In genomic region chr12:131743880-131744279, GRCh38 we compare ENCODE assay signal across 6 cellular contexts. TPM values are rescaled to one million over a fixed set of nuclear protein-coding genes. Genes with fewer than 3 reads are reported as not detected.
DNase-seq lines count a peak whose midpoint lies in the region; ATAC-seq, FAIRE-seq and TF ChIP-seq lines count a peak whose summit lies in the region.
"Not testable (repeated sequence)": the region's sequence is repeated elsewhere in the genome, so short reads cannot be mapped to it uniquely, and the experiment has no call there.

No MANE protein-coding gene starts in this region.

- not testable (repeated sequence) for H3K79me2 ChIP-seq in K562 (ENCODE audit: control insufficient read depth, insufficient read depth, low read length)

- not testable (repeated sequence) for H3K27ac Mint-ChIP-seq in endothelial cell (ENCODE audit: unreplicated experiment)

- 93% methylated on average over 4 of the region's 4 CpGs for WGBS in K562 (ENCODE audit: insufficient coverage, low coverage, missing lambda C conversion rate)

- in situ Hi-C loops in K562 (cut with MboI) = not testable (repeated sequence)

- H3K9ac ChIP-seq in BLaER1; K562 (ENCODE audit: insufficient read depth in 1 of 2, low read depth in 2 of 2, low read length in 2 of 2): not testable (repeated sequence)

- peaks cover 15% of the 10 kb centered on the region for H3K4me1 Mint-ChIP-seq in endothelial cell (ENCODE audit: unreplicated experiment)

- H3K27me3 Mint-ChIP-seq in endothelial cell (ENCODE audit: unreplicated experiment) = not testable (repeated sequence)

- H3K4me3 Mint-ChIP-seq in endothelial cell (ENCODE audit: unreplicated experiment) = peak overlapping the region; percentile 44

- H3K4me2 ChIP-seq in BLaER1; K562 (ENCODE audit: insufficient read depth, low read length): not testable (repeated sequence)

- TF ChIP-seq EP300 in K562 (IDR thresholded peaks at IDR 0.05; ENCODE audit: low read length) = not testable (repeated sequence)

- not testable (repeated sequence) for FAIRE-seq in K562 (lab: Jason Lieb, UNC)

- H3K9me3 ChIP-seq in BLaER1 (peaks cover 46% of the 10 kb centered on the region), K562 (replicated peaks; ENCODE audit: control insufficient read depth, insufficient read depth, low read depth, low read length) (peaks cover 24% of the 10 kb centered on the region)
- not testable (repeated sequence) for H3K9me3 ChIP-seq in HEK293 (ENCODE audit: control insufficient read depth, insufficient read depth, low read depth, low read length)

- H3K9me1 ChIP-seq in K562 (ENCODE audit: control insufficient read depth, insufficient read depth, low read length) = not testable (repeated sequence)

- H3K27me3 ChIP-seq in BLaER1; K562 (ENCODE audit: control insufficient read depth in 2 of 2, insufficient read depth in 2 of 2, low read length in 2 of 2): not testable (repeated sequence)

- H3K36me3 Mint-ChIP-seq in endothelial cell (ENCODE audit: low read depth, unreplicated experiment) = peaks cover 65% of the 10 kb centered on the region

- H2AFZ ChIP-seq in K562 (ENCODE audit: low read depth, low read length) = not testable (repeated sequence)

- BruUV-seq in K562 (replicated peaks; lab: Mats Ljungman, UMichigan) = not testable (repeated sequence)

- not testable (repeated sequence) for ATAC-seq in K562

- H3K4me1 ChIP-seq in BLaER1; HEK293 (ENCODE audit: control insufficient read depth, insufficient read depth, low read length); K562 (replicated peaks in 1 of 2; ENCODE audit: control insufficient read depth in 2 of 2, insufficient read depth in 2 of 2, low read length in 2 of 2): not testable (repeated sequence)

- not testable (repeated sequence) for TF ChIP-seq POLR2A in K562 (conservative IDR thresholded peaks at IDR 0.05)

- not testable (repeated sequence) for TF ChIP-seq RAD21 in K562 (CRISPR knock-in tag; conservative IDR thresholded peaks at IDR 0.05 in 1 of 2, IDR thresholded peaks at IDR 0.05 in 1 of 2)

- CTCF ChIA-PET in HEK293 (lab: Yijun Ruan, JAX); K562 (lab: Yijun Ruan, JAX; ENCODE audit: low intra/inter-chr PET ratio): not testable (repeated sequence)

- POLR2A ChIA-PET in HEK293 (lab: Yijun Ruan, JAX); K562 (lab: Yijun Ruan, JAX): not testable (repeated sequence)

- not testable (repeated sequence) for TF ChIP-seq CTCF in HEK293 (tag by site-specific recombination; IDR thresholded peaks at IDR 0.05); K562 (IDR thresholded peaks at IDR 0.05 in 2 of 3, conservative IDR thresholded peaks at IDR 0.05 in 1 of 3; ENCODE audit: insufficient read depth in 2 of 3, low read depth in 1 of 3, low read length in 3 of 3); endothelial cell (IDR thresholded peaks at IDR 0.05; ENCODE audit: unreplicated experiment)

- H3K36me3 ChIP-seq in BLaER1 (peaks cover 98% of the 10 kb centered on the region), HEK293 (ENCODE audit: control insufficient read depth in 2 of 2, insufficient read depth in 1 of 2, low read length in 2 of 2) (peaks cover 15 to 84% of the 10 kb centered on the region in 2 experiments), K562 (ENCODE audit: control insufficient read depth, insufficient read depth, low read length) (peaks cover 85% of the 10 kb centered on the region)

- not testable (repeated sequence) for H3K27ac ChIP-seq in BLaER1; HEK293 (ENCODE audit: extremely low read depth, low read depth, low read length); K562 (ENCODE audit: extremely low read depth, low read depth, low read length)

- intact Hi-C loops in K562 (cut with micrococcal nuclease) = not testable (repeated sequence)

- H3K4me3 ChIP-seq in BLaER1 = peak overlapping the region; percentile 6; the same call in 1 of the 2 replicates
- not testable (repeated sequence) for H3K4me3 ChIP-seq in HEK293 (ENCODE audit: low read depth, low read length); K562

- DNase-seq in activated CD8-positive, alpha-beta memory T cell treated with anti-CD3 and anti-CD28 coated beads, Interleukin-2, amount 50 U/mL, for 48 hours = peak; percentile 34
- not testable (repeated sequence) for DNase-seq in K562 (ENCODE audit: extremely low read depth in 1 of 4, low spot score in 3 of 4); endothelial cell (ENCODE audit: low spot score)
- peak; percentile 35 for DNase-seq in islet precursor cell

- H4K20me1 ChIP-seq in BLaER1 = peaks cover 23% of the 10 kb centered on the region
- H4K20me1 ChIP-seq in K562 (replicated peaks; ENCODE audit: control insufficient read depth, insufficient read depth, low read length) = not testable (repeated sequence)

- not testable (repeated sequence) for H3K9me3 Mint-ChIP-seq in endothelial cell (ENCODE audit: unreplicated experiment)

TF ChIP-seq in HEK293, 187 proteins besides CTCF, POLR2A, EP300 and RAD21:
- TF ChIP-seq SETDB1 (IDR thresholded peaks at IDR 0.05; ENCODE audit: insufficient read length, low read length) = peak; percentile 44
- TF ChIP-seq ZNF585B (tag by site-specific recombination; IDR thresholded peaks at IDR 0.05) = peak; percentile 98

TF ChIP-seq in K562, 482 proteins besides CTCF, POLR2A, EP300 and RAD21:
- TF ChIP-seq, protein P1, sequence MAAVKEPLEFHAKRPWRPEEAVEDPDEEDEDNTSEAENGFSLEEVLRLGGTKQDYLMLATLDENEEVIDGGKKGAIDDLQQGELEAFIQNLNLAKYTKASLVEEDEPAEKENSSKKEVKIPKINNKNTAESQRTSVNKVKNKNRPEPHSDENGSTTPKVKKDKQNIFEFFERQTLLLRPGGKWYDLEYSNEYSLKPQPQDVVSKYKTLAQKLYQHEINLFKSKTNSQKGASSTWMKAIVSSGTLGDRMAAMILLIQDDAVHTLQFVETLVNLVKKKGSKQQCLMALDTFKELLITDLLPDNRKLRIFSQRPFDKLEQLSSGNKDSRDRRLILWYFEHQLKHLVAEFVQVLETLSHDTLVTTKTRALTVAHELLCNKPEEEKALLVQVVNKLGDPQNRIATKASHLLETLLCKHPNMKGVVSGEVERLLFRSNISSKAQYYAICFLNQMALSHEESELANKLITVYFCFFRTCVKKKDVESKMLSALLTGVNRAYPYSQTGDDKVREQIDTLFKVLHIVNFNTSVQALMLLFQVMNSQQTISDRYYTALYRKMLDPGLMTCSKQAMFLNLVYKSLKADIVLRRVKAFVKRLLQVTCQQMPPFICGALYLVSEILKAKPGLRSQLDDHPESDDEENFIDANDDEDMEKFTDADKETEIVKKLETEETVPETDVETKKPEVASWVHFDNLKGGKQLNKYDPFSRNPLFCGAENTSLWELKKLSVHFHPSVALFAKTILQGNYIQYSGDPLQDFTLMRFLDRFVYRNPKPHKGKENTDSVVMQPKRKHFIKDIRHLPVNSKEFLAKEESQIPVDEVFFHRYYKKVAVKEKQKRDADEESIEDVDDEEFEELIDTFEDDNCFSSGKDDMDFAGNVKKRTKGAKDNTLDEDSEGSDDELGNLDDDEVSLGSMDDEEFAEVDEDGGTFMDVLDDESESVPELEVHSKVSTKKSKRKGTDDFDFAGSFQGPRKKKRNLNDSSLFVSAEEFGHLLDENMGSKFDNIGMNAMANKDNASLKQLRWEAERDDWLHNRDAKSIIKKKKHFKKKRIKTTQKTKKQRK (IDR thresholded peaks at IDR 0.05; ENCODE audit: borderline replicate concordance, low read depth, low read length) = 0 out of 2 replicates have a peak, but pooled peaks have one; percentile 18
- TF ChIP-seq ZFP36 (IDR thresholded peaks at IDR 0.05; ENCODE audit: low read depth, low read length, partially characterized antibody) (peak; percentile 68), CBX3 (IDR thresholded peaks at IDR 0.05; ENCODE audit: borderline replicate concordance in 1 of 2, low read length in 2 of 2) (peak in 1 of 2 experiments; percentile 57; a peak in 1 of 3 replicates), TRIM28 (IDR thresholded peaks at IDR 0.05) (peak; percentile 48; the same call in 1 of the 2 replicates)
- TF ChIP-seq, protein P2, sequence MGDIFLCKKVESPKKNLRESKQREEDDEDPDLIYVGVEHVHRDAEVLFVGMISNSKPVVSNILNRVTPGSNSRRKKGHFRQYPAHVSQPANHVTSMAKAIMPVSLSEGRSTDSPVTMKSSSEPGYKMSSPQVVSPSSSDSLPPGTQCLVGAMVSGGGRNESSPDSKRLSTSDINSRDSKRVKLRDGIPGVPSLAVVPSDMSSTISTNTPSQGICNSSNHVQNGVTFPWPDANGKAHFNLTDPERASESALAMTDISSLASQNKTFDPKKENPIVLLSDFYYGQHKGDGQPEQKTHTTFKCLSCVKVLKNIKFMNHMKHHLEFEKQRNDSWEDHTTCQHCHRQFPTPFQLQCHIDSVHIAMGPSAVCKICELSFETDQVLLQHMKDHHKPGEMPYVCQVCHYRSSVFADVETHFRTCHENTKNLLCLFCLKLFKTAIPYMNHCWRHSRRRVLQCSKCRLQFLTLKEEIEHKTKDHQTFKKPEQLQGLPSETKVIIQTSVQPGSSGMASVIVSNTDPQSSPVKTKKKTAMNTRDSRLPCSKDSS (IDR thresholded peaks at IDR 0.05; ENCODE audit: low read depth, partially characterized antibody) = peak; percentile 55

RNA-seq across cellular contexts. Expression of gene SFSWAP, which starts 33.0 kb away (rescaled TPM):
- total RNA-seq in K562 (2011; cell fraction: chromatin; rRNA removed; ENCODE audit: low replicate concordance) = 141 and 174 TPM in 2 replicates
- 69.2 and 73.8 TPM in 2 replicates for total RNA-seq in K562 (2011; cell fraction: nucleolus; rRNA removed)
- total RNA-seq in K562 (2011; cell fraction: nucleoplasm; rRNA removed) = 106 and 133 TPM in 2 replicates
- total RNA-seq in K562 (2014; rRNA removed) (47.5 and 53.4 TPM in 2 replicates), K562 (2014; rRNA removed; fragmentation: Illumina TruSeq; extraction: Trizol) (21.9 and 23.4 TPM in 2 replicates), K562 (2015; rRNA removed; fragmentation: Illumina TruSeq; extraction: Trizol) (31.0 and 32.6 TPM in 2 replicates), K562 (2021) (57.3 and 60.4 TPM in 2 replicates), endothelial cell (ENCODE audit: unreplicated experiment) (56.3 TPM)
- polyA plus RNA-seq in K562 (2011; rRNA removed) (17.4 and 33.1 TPM in 2 replicates), K562 (2014; fragmentation: Illumina TruSeq; extraction: Trizol) (47.9 and 49.4 TPM in 2 replicates), K562 (2014; fragmentation: Nextera tagmentation; extraction: Ambion mirVana) (1 to 10 TPM; 2.4 to 2.8 TPM), K562 (2014; rRNA removed) (36.2 and 42.4 TPM in 2 replicates)
- 17.2 and 28.4 TPM in 2 replicates for polyA plus RNA-seq in K562 (2011; cell fraction: cytosol; rRNA removed)
- polyA plus RNA-seq in K562 (2011; cell fraction: nucleus; rRNA removed) = 104 and 135 TPM in 2 replicates
- 26.3 and 38.9 TPM in 2 replicates for polyA plus RNA-seq in K562 (2012)
- polyA minus RNA-seq in K562 (2011; rRNA and poly(A)+ RNA removed) = 24.6 and 36.6 TPM in 2 replicates
- polyA minus RNA-seq in K562 (2011; cell fraction: cytosol; rRNA and poly(A)+ RNA removed) = 18.6 and 35.6 TPM in 2 replicates
- 50.4 and 79.0 TPM in 2 replicates for polyA minus RNA-seq in K562 (2011; cell fraction: nucleus; rRNA and poly(A)+ RNA removed)
